28 cellular contexts compared by ENCODE assay signal in genomic region chr21:45756029-45756428, GRCh38.
"Had no signal": no experiment of that assay in that cellular context is flagged by ENCODE, and none has a peak within 500 bp of the region (broad histone marks: within the 10 kb centered on the region; RNA-seq: fewer than 3 reads in every experiment).

No MANE protein-coding gene starts in this region.

- H3K27me3 ChIP-seq: stomach, suprapubic skin, testis, thyroid gland, tibial nerve, transverse colon, upper lobe of left lung, upper lobe of right lung, uterus, vagina had no signal

- FAIRE-seq: urothelium cell line had no signal

- H3K27ac ChIP-seq: stomach, suprapubic skin, testis, thoracic aorta, thyroid gland, tibial artery, tibial nerve, transverse colon, upper lobe of left lung, upper lobe of right lung, uterus, vagina had no signal

- H3K36me3 ChIP-seq: stomach, suprapubic skin, thoracic aorta, thyroid gland, tibial artery, transverse colon, upper lobe of left lung, upper lobe of right lung, uterus, vagina had no signal

- H3K4me3 ChIP-seq: stomach, suprapubic skin, testis, thoracic aorta, thyroid gland, tibial artery, tibial nerve, transverse colon, upper lobe of left lung, upper lobe of right lung, uterus, vagina had no signal

- H3K4me1 ChIP-seq: stomach, suprapubic skin, testis, thyroid gland, tibial artery, tibial nerve, transverse colon, upper lobe of left lung, upper lobe of right lung, uterus, vagina had no signal

- H3K9me3 Mint-ChIP-seq: stimulated activated effector memory CD8-positive, alpha-beta T cell treated with anti-CD3 and anti-CD28 coated beads, Interleukin-12 subunit alpha, Interleukin-12 subunit beta, amount 100 ng/mL, for 72 hours; stimulated activated naive CD8-positive, alpha-beta T cell treated with anti-CD3 and anti-CD28 coated beads, Interleukin-15, amount 100 ng/mL, for 72 hours; type B pancreatic cell had no signal

- H3K4me3 Mint-ChIP-seq: stimulated activated effector memory CD8-positive, alpha-beta T cell treated with anti-CD3 and anti-CD28 coated beads, Interleukin-12 subunit alpha, Interleukin-12 subunit beta, amount 100 ng/mL, for 72 hours; stimulated activated memory B cell treated with anti-CD40 and anti-IgM and Interleukin-4, amounts not matched to agents 10 μg/mL and 1 μg/mL and 100 μg/mL, for 72 hours; stimulated activated naive B cell treated with anti-CD40 and anti-IgM and Interleukin-4, amounts not matched to agents 10 μg/mL and 1 μg/mL and 100 μg/mL, for 72 hours; stimulated activated naive CD8-positive, alpha-beta T cell treated with anti-CD3 and anti-CD28 coated beads, Interleukin-15, amount 100 ng/mL, for 72 hours; stimulated activated naive CD8-positive, alpha-beta T cell treated with anti-CD3 and anti-CD28 coated beads, Interleukin-15, Interleukin-2, amounts not matched to agents 100 ng/mL and 50 ng/mL, for 24 hours; type B pancreatic cell had no signal

- DNase-seq: stimulated activated CD4-positive, alpha-beta T cell treated with anti-CD3 and anti-CD28 coated beads, Interleukin-2, amount 100 ng/mL, for 48 hours; stimulated activated CD4-positive, alpha-beta T cell treated with anti-CD3 and anti-CD28 coated beads, Interleukin-4, amount 100 ng/mL, for 1 hour; stimulated activated CD4-positive, alpha-beta T cell treated with anti-CD3 and anti-CD28 coated beads, Interleukin-4, amount 100 ng/mL, for 24 hours; stimulated activated CD4-positive, alpha-beta T cell treated with anti-CD3 and anti-CD28 coated beads, Interleukin-4, amount 100 ng/mL, for 4 hours; stimulated activated CD8-positive, alpha-beta memory T cell treated with anti-CD3 and anti-CD28 coated beads, Interleukin-4, amount 100 ng/mL, for 48 hours; stimulated activated naive B cell treated with anti-CD40 and anti-IgM and Interleukin-4, amounts not matched to agents 10 μg/mL and 1 μg/mL and 100 μg/mL, for 72 hours; stimulated activated naive CD4-positive, alpha-beta T cell; stimulated activated naive CD4-positive, alpha-beta T cell treated with Interleukin-2 at 50 U/mL for 16 hours; stimulated activated naive CD8-positive, alpha-beta T cell treated with anti-CD3 and anti-CD28 coated beads, Interleukin-15, amount 100 ng/mL, for 72 hours; stimulated activated naive CD8-positive, alpha-beta T cell treated with anti-CD3 and anti-CD28 coated beads, Interleukin-15, Interleukin-2, amounts not matched to agents 100 U/mL and 50 U/mL, for 24 hours; stomach; substantia nigra; testis; thyroid gland; tibial artery; transverse colon; upper lobe of left lung; upper lobe of right lung; uterus had no signal

- H3K27me3 Mint-ChIP-seq: stimulated activated naive CD8-positive, alpha-beta T cell treated with anti-CD3 and anti-CD28 coated beads, Interleukin-15, amount 100 ng/mL, for 72 hours; type B pancreatic cell had no signal

- ATAC-seq: stimulated activated effector memory CD8-positive, alpha-beta T cell treated with anti-CD3 and anti-CD28 coated beads, Interleukin-12 subunit alpha, Interleukin-12 subunit beta, amount 100 ng/mL, for 72 hours; stimulated activated memory B cell treated with anti-CD40 and anti-IgM and Interleukin-4, amounts not matched to agents 10 μg/mL and 1 μg/mL and 100 μg/mL, for 72 hours; stimulated activated naive B cell treated with anti-CD40 and anti-IgM and Interleukin-4, amounts not matched to agents 10 μg/mL and 1 μg/mL and 100 μg/mL, for 72 hours; stimulated activated naive CD8-positive, alpha-beta T cell treated with anti-CD3 and anti-CD28 coated beads, Interleukin-15, amount 100 ng/mL, for 72 hours; stimulated activated naive CD8-positive, alpha-beta T cell treated with anti-CD3 and anti-CD28 coated beads, Interleukin-15, Interleukin-2, amounts not matched to agents 100 U/mL and 50 U/mL, for 24 hours; upper lobe of right lung had no signal

- H3K36me3 Mint-ChIP-seq: stimulated activated effector memory CD8-positive, alpha-beta T cell treated with anti-CD3 and anti-CD28 coated beads, Interleukin-12 subunit alpha, Interleukin-12 subunit beta, amount 100 ng/mL, for 72 hours; stimulated activated naive B cell treated with anti-CD40 and anti-IgM and Interleukin-4, amounts not matched to agents 10 μg/mL and 1 μg/mL and 100 μg/mL, for 72 hours; type B pancreatic cell had no signal

- H3K9me3 ChIP-seq: suprapubic skin, testis, thoracic aorta, thyroid gland, tibial artery, transverse colon, upper lobe of right lung, uterus, vagina had no signal

- H3K4me1 Mint-ChIP-seq: stimulated activated effector memory CD8-positive, alpha-beta T cell treated with anti-CD3 and anti-CD28 coated beads, Interleukin-12 subunit alpha, Interleukin-12 subunit beta, amount 100 ng/mL, for 72 hours; stimulated activated memory B cell treated with anti-CD40 and anti-IgM and Interleukin-4, amounts not matched to agents 10 μg/mL and 1 μg/mL and 100 μg/mL, for 72 hours; stimulated activated naive B cell treated with anti-CD40 and anti-IgM and Interleukin-4, amounts not matched to agents 10 μg/mL and 1 μg/mL and 100 μg/mL, for 72 hours; stimulated activated naive CD8-positive, alpha-beta T cell treated with anti-CD3 and anti-CD28 coated beads, Interleukin-15, amount 100 ng/mL, for 72 hours had no signal

- H3K27ac Mint-ChIP-seq: stimulated activated effector memory CD8-positive, alpha-beta T cell treated with anti-CD3 and anti-CD28 coated beads, Interleukin-12 subunit alpha, Interleukin-12 subunit beta, amount 100 ng/mL, for 72 hours; stimulated activated memory B cell treated with anti-CD40 and anti-IgM and Interleukin-4, amounts not matched to agents 10 μg/mL and 1 μg/mL and 100 μg/mL, for 72 hours; stimulated activated naive B cell treated with anti-CD40 and anti-IgM and Interleukin-4, amounts not matched to agents 10 μg/mL and 1 μg/mL and 100 μg/mL, for 72 hours; stimulated activated naive CD8-positive, alpha-beta T cell treated with anti-CD3 and anti-CD28 coated beads, Interleukin-15, amount 100 ng/mL, for 72 hours; stimulated activated naive CD8-positive, alpha-beta T cell treated with anti-CD3 and anti-CD28 coated beads, Interleukin-15, Interleukin-2, amounts not matched to agents 100 ng/mL and 50 ng/mL, for 24 hours; type B pancreatic cell had no signal
